ENCODE assay signal across 15 cellular contexts in genomic region chr1:226646870-226647449, GRCh38.
DNase-seq lines count a peak whose midpoint lies in the region; ATAC-seq, FAIRE-seq and TF ChIP-seq lines count a peak whose summit lies in the region.
"Had no signal": no experiment of that assay in that cellular context is flagged by ENCODE, and none has a peak within 500 bp of the region (broad histone marks: within the 10 kb centered on the region; RNA-seq: fewer than 3 reads in every experiment).

No MANE protein-coding gene starts in this region.

- H3K36me3 ChIP-seq in kidney (ENCODE audit: control insufficient read depth in 1 of 2, insufficient read depth in 2 of 2, low read length in 2 of 2), result peaks cover 15 to 28% of the 10 kb centered on the region in 2 donors

- peaks cover 48% of the 10 kb centered on the region for H3K4me1 Mint-ChIP-seq in activated naive CD4-positive, alpha-beta T cell treated with anti-CD3 and anti-CD28 coated beads, Interleukin-2, amount 50 U/mL, for 24 hours
- H3K4me1 Mint-ChIP-seq in activated T-helper 1 cell treated with anti-CD3 and anti-CD28 coated beads, Interleukin-12 subunit alpha, Interleukin-12 subunit beta, Interleukin-2, Interleukin-4 antibody, amounts not matched to agents 30 ng/mL and 10 ng/mL and 1 ng/mL, durations not matched to agents 14 hours and 24 hours and 36 hours (ENCODE audit: low read depth), result peaks cover 57% of the 10 kb centered on the region
- no peaks in the 10 kb centered on the region for H3K4me1 Mint-ChIP-seq in stimulated activated naive CD8-positive, alpha-beta T cell treated with anti-CD3 and anti-CD28 coated beads, Interleukin-15, amount 100 ng/mL, for 72 hours

- peak overlapping the region; percentile 36 for H3K27ac Mint-ChIP-seq in activated naive CD4-positive, alpha-beta T cell treated with anti-CD3 and anti-CD28 coated beads, Interleukin-2, amount 50 U/mL, for 24 hours
- H3K27ac Mint-ChIP-seq in activated T-helper 1 cell treated with anti-CD3 and anti-CD28 coated beads, Interleukin-12 subunit alpha, Interleukin-12 subunit beta, Interleukin-2, Interleukin-4 antibody, amounts not matched to agents 30 ng/mL and 10 ng/mL and 1 ng/mL, durations not matched to agents 14 hours and 24 hours and 36 hours, result peak overlapping the region; percentile 13
- peak overlapping the region; percentile 35 to 83 for H3K27ac Mint-ChIP-seq in stimulated activated naive CD8-positive, alpha-beta T cell treated with anti-CD3 and anti-CD28 coated beads, Interleukin-15, amount 100 ng/mL, for 72 hours
- H3K27ac Mint-ChIP-seq: activated CD4-positive, alpha-beta T cell treated with anti-CD3 and anti-CD28 coated beads, Interleukin-2, amount 10 ng/mL, durations not matched to agents 24 days and 14 days had no signal

- no peak overlapping the region for H3K4me3 Mint-ChIP-seq in activated naive CD4-positive, alpha-beta T cell treated with anti-CD3 and anti-CD28 coated beads, Interleukin-2, amount 50 U/mL, for 24 hours
- no peak overlapping the region for H3K4me3 Mint-ChIP-seq in activated T-helper 1 cell treated with anti-CD3 and anti-CD28 coated beads, Interleukin-12 subunit alpha, Interleukin-12 subunit beta, Interleukin-2, Interleukin-4 antibody, amounts not matched to agents 30 ng/mL and 10 ng/mL and 1 ng/mL, durations not matched to agents 14 hours and 24 hours and 36 hours
- H3K4me3 Mint-ChIP-seq in stimulated activated naive CD8-positive, alpha-beta T cell treated with anti-CD3 and anti-CD28 coated beads, Interleukin-15, amount 100 ng/mL, for 72 hours, result peak overlapping the region; percentile 40 to 42
- H3K4me3 Mint-ChIP-seq: activated CD4-positive, alpha-beta T cell treated with anti-CD3 and anti-CD28 coated beads, Interleukin-2, amount 10 ng/mL, durations not matched to agents 24 days and 14 days had no signal

- intact Hi-C loops in activated T-helper 1 cell treated with anti-CD3 and anti-CD28 coated beads, Interleukin-12 subunit alpha, Interleukin-12 subunit beta, Interleukin-2, Interleukin-4 antibody, amounts not matched to agents 30 ng/mL and 10 ng/mL and 1 ng/mL, durations not matched to agents 14 hours and 24 hours and 36 hours (cut with micrococcal nuclease), result no loop called here
- intact Hi-C loops in kidney (cut with DNase I), result no loop called here

- ATAC-seq in stimulated activated naive CD8-positive, alpha-beta T cell treated with anti-CD3 and anti-CD28 coated beads, Interleukin-15, amount 100 ng/mL, for 72 hours, result no peak
- ATAC-seq: left lobe of liver had no signal

- no peak overlapping the region for H3K4me3 ChIP-seq in kidney (ENCODE audit: low read length in 2 of 2)
- H3K4me3 ChIP-seq: SK-N-MC, upper lobe of left lung had no signal

- DNase-seq in activated naive CD4-positive, alpha-beta T cell treated with anti-CD3 and anti-CD28 coated beads, Interleukin-2, amount 50 U/mL, for 16 hours, result no peak
- no peak for DNase-seq in activated T-helper 1 cell treated with anti-CD3 and anti-CD28 coated beads, Interleukin-12 subunit alpha, Interleukin-12 subunit beta, Interleukin-2, Interleukin-4 antibody, amounts not matched to agents 30 ng/mL and 10 ng/mL and 1 ng/mL, durations not matched to agents 14 hours and 24 hours and 36 hours (ENCODE audit: low spot score)
- peak; percentile 63 for DNase-seq in kidney
- no peak for DNase-seq in stimulated activated naive CD8-positive, alpha-beta T cell treated with anti-CD3 and anti-CD28 coated beads, Interleukin-15, amount 100 ng/mL, for 72 hours
- no peak for DNase-seq in KG1 (lab: John Stamatoyannopoulos, UW)
- DNase-seq in medulla oblongata (ENCODE audit: extremely low spot score), result no peak
- no peak for DNase-seq in GM19238 (ENCODE audit: insufficient read length, low spot score)
- DNase-seq: activated CD4-positive, alpha-beta T cell treated with anti-CD3 and anti-CD28 coated beads, Interleukin-2, amount 10 ng/mL, durations not matched to agents 24 days and 14 days; foreskin fibroblast; NCI-H1417 treated with DMSO at 0.1 percent for 48 hours; NCI-H748 treated with DMSO at 0.1 percent for 48 hours; upper lobe of left lung had no signal

- H3K4me1 ChIP-seq in kidney (ENCODE audit: control insufficient read depth in 1 of 2, insufficient read depth in 1 of 2, low read depth in 1 of 2, low read length in 2 of 2), result peaks cover 0 to 2% of the 10 kb centered on the region in 2 donors

- no peak overlapping the region for H3K9ac ChIP-seq in kidney (ENCODE audit: low read length in 2 of 2)

- H3K27ac ChIP-seq in kidney (ENCODE audit: low read depth in 2 of 2, low read length in 2 of 2), result no peak overlapping the region
- H3K27ac ChIP-seq: SK-N-MC, upper lobe of left lung had no signal

- FAIRE-seq in kidney (lab: Jason Lieb, UNC), result no peak

- no peaks in the 10 kb centered on the region for H3K9me3 ChIP-seq in kidney (ENCODE audit: control insufficient read depth in 1 of 2, low read length in 2 of 2)
- H3K9me3 ChIP-seq: upper lobe of left lung had no signal

- H3K27me3 Mint-ChIP-seq in activated naive CD4-positive, alpha-beta T cell treated with anti-CD3 and anti-CD28 coated beads, Interleukin-2, amount 50 U/mL, for 24 hours, result no peaks in the 10 kb centered on the region
- H3K27me3 Mint-ChIP-seq in activated T-helper 1 cell treated with anti-CD3 and anti-CD28 coated beads, Interleukin-12 subunit alpha, Interleukin-12 subunit beta, Interleukin-2, Interleukin-4 antibody, amounts not matched to agents 30 ng/mL and 10 ng/mL and 1 ng/mL, durations not matched to agents 14 hours and 24 hours and 36 hours (ENCODE audit: insufficient read depth), result no peaks in the 10 kb centered on the region
- H3K27me3 Mint-ChIP-seq in stimulated activated naive CD8-positive, alpha-beta T cell treated with anti-CD3 and anti-CD28 coated beads, Interleukin-15, amount 100 ng/mL, for 72 hours, result no peaks in the 10 kb centered on the region
- H3K27me3 Mint-ChIP-seq: activated CD4-positive, alpha-beta T cell treated with anti-CD3 and anti-CD28 coated beads, Interleukin-2, amount 10 ng/mL, durations not matched to agents 24 days and 14 days had no signal

- no peaks in the 10 kb centered on the region for H3K9me3 Mint-ChIP-seq in activated naive CD4-positive, alpha-beta T cell treated with anti-CD3 and anti-CD28 coated beads, Interleukin-2, amount 50 U/mL, for 24 hours
- no peaks in the 10 kb centered on the region for H3K9me3 Mint-ChIP-seq in activated T-helper 1 cell treated with anti-CD3 and anti-CD28 coated beads, Interleukin-12 subunit alpha, Interleukin-12 subunit beta, Interleukin-2, Interleukin-4 antibody, amounts not matched to agents 30 ng/mL and 10 ng/mL and 1 ng/mL, durations not matched to agents 14 hours and 24 hours and 36 hours
- H3K9me3 Mint-ChIP-seq in stimulated activated naive CD8-positive, alpha-beta T cell treated with anti-CD3 and anti-CD28 coated beads, Interleukin-15, amount 100 ng/mL, for 72 hours, result no peaks in the 10 kb centered on the region
- H3K9me3 Mint-ChIP-seq: activated CD4-positive, alpha-beta T cell treated with anti-CD3 and anti-CD28 coated beads, Interleukin-2, amount 10 ng/mL, durations not matched to agents 24 days and 14 days had no signal

- TF ChIP-seq CTCF in kidney (IDR thresholded peaks at IDR 0.05; ENCODE audit: borderline replicate concordance, extremely low read depth, insufficient read depth), result no peak

- no peaks in the 10 kb centered on the region for H3K36me3 Mint-ChIP-seq in activated naive CD4-positive, alpha-beta T cell treated with anti-CD3 and anti-CD28 coated beads, Interleukin-2, amount 50 U/mL, for 24 hours
- H3K36me3 Mint-ChIP-seq in activated T-helper 1 cell treated with anti-CD3 and anti-CD28 coated beads, Interleukin-12 subunit alpha, Interleukin-12 subunit beta, Interleukin-2, Interleukin-4 antibody, amounts not matched to agents 30 ng/mL and 10 ng/mL and 1 ng/mL, durations not matched to agents 14 hours and 24 hours and 36 hours (ENCODE audit: low read depth), result peaks cover 26% of the 10 kb centered on the region

Comparison
In these comparisons a context has a peak if more than half of its experiments do, and no peak if none do; other contexts are left out.
1. H3K4me3 Mint-ChIP-seq: peak in stimulated activated naive CD8-positive, alpha-beta T cell treated with anti-CD3 and anti-CD28 coated beads, Interleukin-15, amount 100 ng/mL, for 72 hours (2 of 2); none in activated naive CD4-positive, alpha-beta T cell treated with anti-CD3 and anti-CD28 coated beads, Interleukin-2, amount 50 U/mL, for 24 hours (single experiment) and activated T-helper 1 cell treated with anti-CD3 and anti-CD28 coated beads, Interleukin-12 subunit alpha, Interleukin-12 subunit beta, Interleukin-2, Interleukin-4 antibody, amounts not matched to agents 30 ng/mL and 10 ng/mL and 1 ng/mL, durations not matched to agents 14 hours and 24 hours and 36 hours (single experiment).
2. Peak in every context shown above with its lines, with median percentiles within 50 percentile points of each other: H3K27ac Mint-ChIP-seq.